In the genomic region with DNA sequence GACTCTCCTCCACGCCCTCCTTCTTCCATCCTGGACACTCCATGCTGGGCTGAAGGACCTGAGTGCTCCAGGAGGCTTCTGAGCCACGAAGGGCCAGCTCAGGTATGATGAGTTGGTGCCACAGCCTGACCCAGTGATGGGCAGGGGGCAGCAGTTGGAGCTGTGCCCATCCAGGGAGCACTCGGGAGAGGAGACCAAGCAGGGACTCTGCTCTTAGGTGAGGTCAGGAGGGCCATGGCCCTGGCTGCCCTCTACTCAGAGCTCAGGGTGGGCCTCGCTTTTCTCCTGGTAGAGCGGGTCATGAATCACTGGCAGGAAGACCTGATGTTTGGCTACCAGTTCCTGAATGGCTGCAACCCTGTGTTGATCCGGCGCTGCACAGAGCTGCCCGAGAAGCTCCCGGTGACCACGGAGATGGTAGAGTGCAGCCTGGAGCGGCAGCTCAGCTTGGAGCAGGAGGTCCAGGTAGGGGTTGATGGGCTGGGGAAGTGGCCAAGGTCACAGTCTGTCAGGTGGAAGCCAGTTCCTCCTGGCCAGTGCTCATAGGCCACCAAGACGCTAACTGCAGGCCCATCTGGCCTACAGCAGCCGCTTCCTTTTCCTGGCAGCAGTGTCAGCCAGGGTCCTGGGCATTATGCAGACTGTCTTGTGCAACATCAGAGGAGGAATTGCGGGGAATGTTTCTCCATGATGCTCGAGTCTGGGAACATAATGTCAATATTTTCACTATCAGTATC, we compare ENCODE assay signal across 17 cellular contexts. TPM values are rescaled to one million over a fixed set of nuclear protein-coding genes. Genes with fewer than 3 reads are reported as not detected.
DNase-seq lines count a peak whose midpoint lies in the region; ATAC-seq and TF ChIP-seq lines count a peak whose summit lies in the region.
"Had no signal": no experiment of that assay in that cellular context is flagged by ENCODE, and none has a peak within 500 bp of the region (broad histone marks: within the 10 kb centered on the region; RNA-seq: fewer than 3 reads in every experiment).

No MANE protein-coding gene starts in this region.

- peaks cover 5% of the 10 kb centered on the region for H3K36me3 Mint-ChIP-seq in T-helper 17 cell (ENCODE audit: low read depth)
- H3K36me3 Mint-ChIP-seq: brain had no signal

- H3K4me1 Mint-ChIP-seq in T-helper 17 cell = peaks cover 60% of the 10 kb centered on the region

- TF ChIP-seq CTCF in upper lobe of right lung (IDR thresholded peaks at IDR 0.05) = no peak
- no peak for TF ChIP-seq CTCF in MM.1S (IDR thresholded peaks at IDR 0.05; ENCODE audit: low read length)

- H3F3A ChIP-seq in MM.1S (ENCODE audit: insufficient read depth, low read length) = peaks cover 25% of the 10 kb centered on the region

- no peak overlapping the region for H3K4me2 ChIP-seq in MM.1S (ENCODE audit: low read depth, low read length)
- H3K4me2 ChIP-seq: GM23338 had no signal

- peak overlapping the region; percentile 99 for H3K27ac Mint-ChIP-seq in T-helper 17 cell
- H3K27ac Mint-ChIP-seq: CD4-positive, alpha-beta T cell; GM23338 had no signal

- H3K27ac ChIP-seq in upper lobe of right lung (no peak overlapping the region), MM.1S (ENCODE audit: low read length) (no peak overlapping the region)
- H3K27ac ChIP-seq: left ventricle myocardium inferior, SJCRH30 had no signal

- intact Hi-C loops in Right ventricle myocardium superior (cut with DNase I) (no loop called here), Right ventricle myocardium inferior (cut with DNase I) (no loop called here), upper lobe of right lung (cut with DNase I) (no loop called here)

- no peaks in the 10 kb centered on the region for H3K27me3 Mint-ChIP-seq in T-helper 17 cell
- H3K27me3 Mint-ChIP-seq: CD4-positive, alpha-beta T cell had no signal

- H2AFZ ChIP-seq in MM.1S (ENCODE audit: low read length) = no peak overlapping the region
- H2AFZ ChIP-seq: GM23338 had no signal

- no peaks in the 10 kb centered on the region for H3K9me2 ChIP-seq in MM.1S (replicated peaks; ENCODE audit: insufficient read depth, low read length)

- peaks cover 21% of the 10 kb centered on the region for H3K27me3 ChIP-seq in upper lobe of right lung
- no peaks in the 10 kb centered on the region for H3K27me3 ChIP-seq in MM.1S (replicated peaks; ENCODE audit: insufficient read depth, low read length)
- H3K27me3 ChIP-seq: SJCRH30 had no signal

- H3K4me1 ChIP-seq in upper lobe of right lung (peaks cover 28% of the 10 kb centered on the region), MM.1S (ENCODE audit: low read length) (peaks cover 49% of the 10 kb centered on the region)

- no peak overlapping the region for H3K9ac ChIP-seq in MM.1S (ENCODE audit: low read length)

- DNase-seq in Right ventricle myocardium superior (peak; percentile 61), Right ventricle myocardium inferior (ENCODE audit: missing footprints) (no peak), T-helper 17 cell (no peak), medulla oblongata (ENCODE audit: extremely low spot score) (peak; percentile 48), upper lobe of right lung (peak; percentile 57), superior temporal gyrus (ENCODE audit: extremely low spot score) (no peak), MM.1S (no peak)
- DNase-seq: activated CD4-positive, CD25-positive, alpha-beta regulatory T cell; CD4-positive, alpha-beta T cell; left ventricle myocardium inferior; NCI-H187; NCI-H345; PC-3; SJCRH30 had no signal

- H3K9me3 ChIP-seq in T-helper 17 cell (ENCODE audit: control insufficient read depth, low read length, poor library complexity, severe bottlenecking) = no peaks in the 10 kb centered on the region
- no peaks in the 10 kb centered on the region for H3K9me3 ChIP-seq in upper lobe of right lung
- no peaks in the 10 kb centered on the region for H3K9me3 ChIP-seq in MM.1S (replicated peaks; ENCODE audit: insufficient read depth, low read length)
- H3K9me3 ChIP-seq: left ventricle myocardium inferior, SJCRH30 had no signal

- H3K79me2 ChIP-seq in MM.1S (ENCODE audit: low read length) = peaks cover 2% of the 10 kb centered on the region

- no peak for ATAC-seq in Right ventricle myocardium superior (ENCODE audit: poor library complexity)
- ATAC-seq in Right ventricle myocardium inferior = no peak
- ATAC-seq in T-helper 17 cell = no peak
- peak; percentile 41 for ATAC-seq in upper lobe of right lung
- ATAC-seq in GM18907 (IDR thresholded peaks at IDR 0.05; ENCODE audit: unreplicated experiment) = no peak
- ATAC-seq: GM23338, PC-3 had no signal

- no peaks in the 10 kb centered on the region for H4K20me1 ChIP-seq in MM.1S (ENCODE audit: insufficient read depth, low read length)

- H3K4me3 ChIP-seq in upper lobe of right lung (no peak overlapping the region), MM.1S (ENCODE audit: low read length) (no peak overlapping the region)
- H3K4me3 ChIP-seq: GM23338, left ventricle myocardium inferior, SJCRH30 had no signal

- H3K36me3 ChIP-seq in upper lobe of right lung (no peaks in the 10 kb centered on the region), MM.1S (replicated peaks; ENCODE audit: insufficient read depth, low read length) (no peaks in the 10 kb centered on the region)
- H3K36me3 ChIP-seq: left ventricle myocardium inferior, SJCRH30 had no signal

- no peak overlapping the region for H3K4me3 Mint-ChIP-seq in T-helper 17 cell
- H3K4me3 Mint-ChIP-seq: brain; CD4-positive, alpha-beta T cell; GM23338 had no signal

RNA-seq across cellular contexts. Expression of a gene that starts 50.8 kb away (rescaled TPM):
- total RNA-seq in Right ventricle myocardium superior = 4.7 TPM
- total RNA-seq in Right ventricle myocardium inferior = 7.3 TPM
- 10 to 100 TPM; 19.8 to 66.6 TPM for total RNA-seq in T-helper 17 cell
- total RNA-seq in upper lobe of right lung = 128 TPM
- total RNA-seq: SJCRH30 had no signal

Comparison
In these comparisons a context has a peak if more than half of its experiments do, and no peak if none do; other contexts are left out.
1. DNase-seq: peak in Right ventricle myocardium superior (single experiment), medulla oblongata (single experiment) and upper lobe of right lung (single experiment); none in Right ventricle myocardium inferior (single experiment), T-helper 17 cell (0 of 3), superior temporal gyrus (single experiment) and MM.1S (single experiment).